Comparison of ENCODE assay signal across 3 cellular contexts in the genomic region with DNA sequence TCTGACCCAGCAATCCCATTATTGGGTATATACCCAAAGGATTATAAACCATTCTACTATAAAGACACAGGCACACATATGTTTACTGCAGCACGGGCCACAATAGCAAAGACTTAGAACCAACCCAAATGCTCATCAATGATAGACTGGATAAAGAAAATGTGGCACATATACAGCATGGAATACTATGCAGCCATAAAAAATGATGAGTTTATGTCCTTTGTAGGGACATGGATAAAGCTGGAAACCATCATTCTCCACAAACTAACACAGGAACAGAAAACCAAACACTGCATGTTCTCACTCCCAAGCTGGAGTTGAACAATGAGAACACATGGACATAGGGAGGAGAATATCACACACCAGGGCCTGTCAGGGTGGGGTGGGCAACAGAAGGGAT. TPM values are rescaled to one million over a fixed set of nuclear protein-coding genes. Genes with fewer than 3 reads are reported as not detected.
"Had no signal": no experiment of that assay in that cellular context is flagged by ENCODE, and none has a peak within 500 bp of the region (broad histone marks: within the 10 kb centered on the region; RNA-seq: fewer than 3 reads in every experiment).

No MANE protein-coding gene starts in this region.

RNA-seq across cellular contexts. Expression of gene PLAC8L1, which starts 16.1 kb away (rescaled TPM):
- total RNA-seq: LHCN-M2, M059J, NCI-H460 had no signal
